ENCODE assay signal across 18 cellular contexts in the genomic region with DNA sequence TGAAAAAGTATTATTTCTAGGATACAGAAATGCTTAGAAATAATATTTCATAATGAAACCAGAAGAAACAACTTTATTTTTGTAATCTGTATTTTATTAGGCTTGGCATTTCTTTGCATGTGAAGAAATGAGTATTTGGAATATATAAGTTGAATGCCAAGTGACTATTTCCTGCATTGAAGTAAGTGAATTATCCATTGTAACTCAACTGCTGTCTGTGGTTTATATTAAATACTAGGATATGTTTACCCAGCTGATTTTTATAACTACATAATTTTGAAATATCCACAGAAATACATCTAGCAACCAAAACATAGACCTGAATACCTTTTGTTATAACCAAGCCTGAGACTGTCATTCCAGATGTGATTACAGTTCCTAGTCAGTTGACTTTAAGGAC.
"Had no signal": no experiment of that assay in that cellular context is flagged by ENCODE, and none has a peak within 500 bp of the region (broad histone marks: within the 10 kb centered on the region; RNA-seq: fewer than 3 reads in every experiment).

No MANE protein-coding gene starts in this region.

- H3K4me1 ChIP-seq: pancreas, testis, upper lobe of left lung had no signal

- DNase-seq: activated B cell treated with CpG ODN at 0.5 μM for 24 hours; activated CD4-positive, alpha-beta T cell treated with anti-CD3 and anti-CD28 coated beads for 36 hours; activated CD4-positive, alpha-beta T cell treated with anti-CD3 and anti-CD28 coated beads, Interleukin-2, amount 50 U/mL, for 4 hours; activated CD8-positive, alpha-beta memory T cell treated with anti-CD3 and anti-CD28 coated beads, Interleukin-2, amount 50 U/mL, for 48 hours; activated naive CD4-positive, alpha-beta T cell; activated T-cell treated with anti-CD3 and anti-CD28 coated beads, Interleukin-2, amount 50 U/mL, for 4 hours; effector CD4-positive, alpha-beta T cell; left ventricle myocardium superior; natural killer cell; pancreas; small intestine; stimulated activated CD4-positive, alpha-beta T cell treated with anti-CD3 and anti-CD28 coated beads, Interleukin-2, amount 100 ng/mL, for 48 hours; stimulated activated CD8-positive, alpha-beta memory T cell treated with anti-CD3 and anti-CD28 coated beads, Interleukin-4, amount 100 ng/mL, for 48 hours; stimulated activated naive B cell treated with anti-CD40 and anti-IgM and Interleukin-4, amounts not matched to agents 10 μg/mL and 1 μg/mL and 100 μg/mL, for 72 hours; SW 1271; T-helper 17 cell; testis; upper lobe of left lung had no signal

- H3K27me3 ChIP-seq: testis, upper lobe of left lung had no signal

- H3K4me3 ChIP-seq: pancreas, testis, upper lobe of left lung had no signal

- H3K36me3 ChIP-seq: pancreas, upper lobe of left lung had no signal

- H3K9me3 ChIP-seq: pancreas, testis, upper lobe of left lung had no signal

- ATAC-seq: activated CD4-positive, alpha-beta T cell treated with anti-CD3 and anti-CD28 coated beads for 36 hours; activated T-cell treated with anti-CD3 and anti-CD28 coated beads, Interleukin-2, amount 50 U/mL, for 4 hours; natural killer cell; pancreas; stimulated activated naive B cell treated with anti-CD40 and anti-IgM and Interleukin-4, amounts not matched to agents 10 μg/mL and 1 μg/mL and 100 μg/mL, for 72 hours; T-helper 17 cell had no signal

- H3K27ac ChIP-seq: pancreas, testis, upper lobe of left lung had no signal
